9 cellular contexts compared by ENCODE assay signal in genomic region chr9:113350338-113350672, GRCh38. TPM values are rescaled to one million over a fixed set of nuclear protein-coding genes. Genes with fewer than 3 reads are reported as not detected.
DNase-seq lines count a peak whose midpoint lies in the region; ATAC-seq and TF ChIP-seq lines count a peak whose summit lies in the region.
"Had no signal": no experiment of that assay in that cellular context is flagged by ENCODE, and none has a peak within 500 bp of the region (broad histone marks: within the 10 kb centered on the region; RNA-seq: fewer than 3 reads in every experiment).

No MANE protein-coding gene starts in this region.

- H3K27me3 ChIP-seq in ACC112 (ENCODE audit: insufficient read depth, low read length): peaks cover 61% of the 10 kb centered on the region

- ATAC-seq in GM19395 (IDR thresholded peaks at IDR 0.05; ENCODE audit: unreplicated experiment) (peak; percentile 27), HG02884 (IDR thresholded peaks at IDR 0.05; ENCODE audit: unreplicated experiment) (no peak), HG02973 (IDR thresholded peaks at IDR 0.05; ENCODE audit: unreplicated experiment) (no peak)

- H3K4me1 ChIP-seq in ACC112 (ENCODE audit: control insufficient read depth, insufficient read depth, low read length, unreplicated experiment) (no peaks in the 10 kb centered on the region), mesodermal cell (ENCODE audit: control insufficient read depth, insufficient read depth, low read length, poor library complexity, severe bottlenecking) (no peaks in the 10 kb centered on the region)

- no peak overlapping the region for H3K27ac ChIP-seq in ACC112 (ENCODE audit: low read depth, low read length)
- H3K27ac ChIP-seq in mesodermal cell (ENCODE audit: low read depth, low read length, severe bottlenecking): no peak overlapping the region

- H3K4me3 ChIP-seq in ACC112 (ENCODE audit: low read depth, low read length) (peak overlapping the region; percentile 60; the same call in 1 of the 2 replicates), mesodermal cell (ENCODE audit: extremely low read depth, insufficient read depth, low read length, poor library complexity, severe bottlenecking) (peak overlapping the region; percentile 27)

- no peaks in the 10 kb centered on the region for H3K27me3 Mint-ChIP-seq in activated T-helper 1 cell treated with anti-CD3 and anti-CD28 coated beads, Interleukin-12 subunit alpha, Interleukin-12 subunit beta, Interleukin-2, Interleukin-4 antibody, amounts not matched to agents 30 ng/mL and 10 ng/mL and 1 ng/mL, durations not matched to agents 14 hours and 24 hours and 36 hours (ENCODE audit: insufficient read depth)

- intact Hi-C loops in activated T-helper 1 cell treated with anti-CD3 and anti-CD28 coated beads, Interleukin-12 subunit alpha, Interleukin-12 subunit beta, Interleukin-2, Interleukin-4 antibody, amounts not matched to agents 30 ng/mL and 10 ng/mL and 1 ng/mL, durations not matched to agents 14 hours and 24 hours and 36 hours (cut with micrococcal nuclease): loop anchor here (1.0 to 2.0 kb wide), 3 partner anchors 51 to 166 kb away; partner anchors contain the start of genes ALAD, CDC26 and PRPF4

- no peak overlapping the region for H2AFZ ChIP-seq in ACC112 (ENCODE audit: low read length, unreplicated experiment)

- peak overlapping the region; percentile 93 for H3K4me3 Mint-ChIP-seq in activated T-helper 1 cell treated with anti-CD3 and anti-CD28 coated beads, Interleukin-12 subunit alpha, Interleukin-12 subunit beta, Interleukin-2, Interleukin-4 antibody, amounts not matched to agents 30 ng/mL and 10 ng/mL and 1 ng/mL, durations not matched to agents 14 hours and 24 hours and 36 hours

- peaks cover 15% of the 10 kb centered on the region for H3K36me3 Mint-ChIP-seq in activated T-helper 1 cell treated with anti-CD3 and anti-CD28 coated beads, Interleukin-12 subunit alpha, Interleukin-12 subunit beta, Interleukin-2, Interleukin-4 antibody, amounts not matched to agents 30 ng/mL and 10 ng/mL and 1 ng/mL, durations not matched to agents 14 hours and 24 hours and 36 hours (ENCODE audit: low read depth)

- no peaks in the 10 kb centered on the region for H3K9me3 ChIP-seq in mesodermal cell (ENCODE audit: control insufficient read depth, low read length)

- H3K27ac Mint-ChIP-seq in activated T-helper 1 cell treated with anti-CD3 and anti-CD28 coated beads, Interleukin-12 subunit alpha, Interleukin-12 subunit beta, Interleukin-2, Interleukin-4 antibody, amounts not matched to agents 30 ng/mL and 10 ng/mL and 1 ng/mL, durations not matched to agents 14 hours and 24 hours and 36 hours: peak overlapping the region; percentile 92

- no peak for TF ChIP-seq CTCF in GM13976 (IDR thresholded peaks at IDR 0.05; ENCODE audit: borderline replicate concordance, control extremely low read depth, extremely low read depth, insufficient read depth, missing control alignments)

- peak; percentile 27 for DNase-seq in activated T-helper 1 cell treated with anti-CD3 and anti-CD28 coated beads, Interleukin-12 subunit alpha, Interleukin-12 subunit beta, Interleukin-2, Interleukin-4 antibody, amounts not matched to agents 30 ng/mL and 10 ng/mL and 1 ng/mL, durations not matched to agents 14 hours and 24 hours and 36 hours (ENCODE audit: low spot score)
- DNase-seq in HK-2 (ENCODE audit: unreplicated experiment) (no peak), GM13976 (ENCODE audit: low spot score) (no peak)

- WGBS in mesodermal cell (ENCODE audit: insufficient coverage in 2 of 2), 2 experiments: 53 to 57% methylated on average over 2 to 3 of the region's 7 CpGs

- in situ Hi-C loops in GM13976 (cut with MboI; ENCODE audit: low sequenced_read_pairs, unreplicated experiment): no loop called here

- H3K36me3 ChIP-seq in ACC112 (ENCODE audit: insufficient read depth, low read length): no peaks in the 10 kb centered on the region
- no peaks in the 10 kb centered on the region for H3K36me3 ChIP-seq in mesodermal cell (ENCODE audit: control insufficient read depth, insufficient read depth, low read length)

- no peaks in the 10 kb centered on the region for H3K9me3 Mint-ChIP-seq in activated T-helper 1 cell treated with anti-CD3 and anti-CD28 coated beads, Interleukin-12 subunit alpha, Interleukin-12 subunit beta, Interleukin-2, Interleukin-4 antibody, amounts not matched to agents 30 ng/mL and 10 ng/mL and 1 ng/mL, durations not matched to agents 14 hours and 24 hours and 36 hours

- peaks cover 62% of the 10 kb centered on the region for H3K4me1 Mint-ChIP-seq in activated T-helper 1 cell treated with anti-CD3 and anti-CD28 coated beads, Interleukin-12 subunit alpha, Interleukin-12 subunit beta, Interleukin-2, Interleukin-4 antibody, amounts not matched to agents 30 ng/mL and 10 ng/mL and 1 ng/mL, durations not matched to agents 14 hours and 24 hours and 36 hours (ENCODE audit: low read depth)

- H3K79me2 ChIP-seq in ACC112 (ENCODE audit: control insufficient read depth, insufficient read depth, low read length, unreplicated experiment): no peaks in the 10 kb centered on the region

RNA-seq across cellular contexts. Expression of gene BSPRY, which starts 1.0 kb away (rescaled TPM):
- total RNA-seq in activated T-helper 1 cell treated with anti-CD3 and anti-CD28 coated beads, Interleukin-12 subunit alpha, Interleukin-12 subunit beta, Interleukin-2, Interleukin-4 antibody, amounts not matched to agents 30 ng/mL and 10 ng/mL and 1 ng/mL, durations not matched to agents 14 hours and 24 hours and 36 hours: 12.3 and 12.8 TPM in 2 replicates
- not detected for polyA plus RNA-seq in mesodermal cell (2013, experiment 1 of 2)
- polyA plus RNA-seq in mesodermal cell (2013, experiment 2 of 2): not detected
- total RNA-seq: HT1080 had no signal

RNA-seq across cellular contexts. Expression of gene WDR31, which starts 10.2 kb away (rescaled TPM):
- 1.9 and 2.2 TPM in 2 replicates for total RNA-seq in activated T-helper 1 cell treated with anti-CD3 and anti-CD28 coated beads, Interleukin-12 subunit alpha, Interleukin-12 subunit beta, Interleukin-2, Interleukin-4 antibody, amounts not matched to agents 30 ng/mL and 10 ng/mL and 1 ng/mL, durations not matched to agents 14 hours and 24 hours and 36 hours
- 1.2 TPM for polyA plus RNA-seq in mesodermal cell (2013, experiment 1 of 2)
- 2.0 TPM for polyA plus RNA-seq in mesodermal cell (2013, experiment 2 of 2)

RNA-seq across cellular contexts. Expression of gene HDHD3, which starts 26.5 kb away (rescaled TPM):
- total RNA-seq in activated T-helper 1 cell treated with anti-CD3 and anti-CD28 coated beads, Interleukin-12 subunit alpha, Interleukin-12 subunit beta, Interleukin-2, Interleukin-4 antibody, amounts not matched to agents 30 ng/mL and 10 ng/mL and 1 ng/mL, durations not matched to agents 14 hours and 24 hours and 36 hours: 15.7 and 18.5 TPM in 2 replicates
- 7.8 TPM for polyA plus RNA-seq in mesodermal cell (2013, experiment 1 of 2)
- polyA plus RNA-seq in mesodermal cell (2013, experiment 2 of 2): 11.1 TPM

RNA-seq across cellular contexts. Expression of gene RNF183, which starts 47.1 kb away (rescaled TPM):
- total RNA-seq in activated T-helper 1 cell treated with anti-CD3 and anti-CD28 coated beads, Interleukin-12 subunit alpha, Interleukin-12 subunit beta, Interleukin-2, Interleukin-4 antibody, amounts not matched to agents 30 ng/mL and 10 ng/mL and 1 ng/mL, durations not matched to agents 14 hours and 24 hours and 36 hours: not detected in 2 replicates
- polyA plus RNA-seq in mesodermal cell (2013, experiment 1 of 2): not detected
- not detected for polyA plus RNA-seq in mesodermal cell (2013, experiment 2 of 2)
- total RNA-seq: HT1080 had no signal

RNA-seq across cellular contexts. Expression of gene ALAD, which starts 50.8 kb away (rescaled TPM):
- total RNA-seq in activated T-helper 1 cell treated with anti-CD3 and anti-CD28 coated beads, Interleukin-12 subunit alpha, Interleukin-12 subunit beta, Interleukin-2, Interleukin-4 antibody, amounts not matched to agents 30 ng/mL and 10 ng/mL and 1 ng/mL, durations not matched to agents 14 hours and 24 hours and 36 hours: 23.0 and 23.7 TPM in 2 replicates
- polyA plus RNA-seq in mesodermal cell (2013, experiment 1 of 2): 25.9 TPM
- 25.9 TPM for polyA plus RNA-seq in mesodermal cell (2013, experiment 2 of 2)
